ENCODE assay signal across 20 cellular contexts in the genomic region with DNA sequence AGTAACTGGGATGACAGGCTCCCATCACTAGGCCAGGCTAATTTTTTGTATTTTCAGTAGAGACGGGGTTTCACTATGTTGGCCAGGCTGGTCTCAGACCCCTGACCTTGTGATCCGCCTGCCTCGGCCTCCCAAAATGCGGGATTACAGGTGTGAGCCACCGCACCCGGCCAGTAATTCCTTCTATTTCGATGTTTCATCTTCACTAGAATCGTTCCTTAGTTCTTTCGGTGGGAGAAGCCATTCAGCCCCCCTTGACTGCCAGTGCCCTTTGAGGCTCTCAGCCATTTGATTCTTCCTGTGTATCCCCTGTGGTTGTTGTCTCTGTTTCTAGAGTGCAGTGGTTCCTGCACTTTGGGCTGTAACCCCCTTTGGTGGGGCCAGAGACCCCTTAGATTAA.
A peak's percentile ranks its signal among the peaks of the same experiment; 100 is the strongest.
DNase-seq lines count a peak whose midpoint lies in the region; ATAC-seq, FAIRE-seq and TF ChIP-seq lines count a peak whose summit lies in the region.
"Had no signal": no experiment of that assay in that cellular context is flagged by ENCODE, and none has a peak within 500 bp of the region (broad histone marks: within the 10 kb centered on the region; RNA-seq: fewer than 3 reads in every experiment).

No MANE protein-coding gene starts in this region.

- H3K14ac ChIP-seq in IMR-90 (replicated peaks; ENCODE audit: low read depth, low read length): 0 out of 2 replicates have a peak overlapping the region, but pooled peaks have one; percentile 18
- H3K14ac ChIP-seq in neuronal stem cell (ENCODE audit: low read length): no peak overlapping the region

- no peak overlapping the region for H2AK9ac ChIP-seq in IMR-90 (replicated peaks; ENCODE audit: low read depth, low read length, poor library complexity)

- H2BK5ac ChIP-seq in IMR-90 (ENCODE audit: low read depth, low read length, poor library complexity, severe bottlenecking) (peak overlapping the region; percentile 44), neuronal stem cell (ENCODE audit: low read length) (no peak overlapping the region)

- no peaks in the 10 kb centered on the region for H3K27me3 ChIP-seq in IMR-90 (ENCODE audit: control insufficient read depth, insufficient read depth, low read length)
- no peaks in the 10 kb centered on the region for H3K27me3 ChIP-seq in astrocyte (ENCODE audit: insufficient read depth, low read length)
- H3K27me3 ChIP-seq in neuronal stem cell (ENCODE audit: control insufficient read depth in 3 of 3, insufficient read depth in 3 of 3, low read depth in 1 of 3, low read length in 3 of 3): no peaks in the 10 kb centered on the region
- H3K27me3 ChIP-seq: BE2C, right lobe of liver had no signal

- TF ChIP-seq POLR2A in IMR-90 (IDR thresholded peaks at IDR 0.05; ENCODE audit: low read depth, low read length): no peak

- H3K4me2 ChIP-seq in IMR-90 (ENCODE audit: low read depth, low read length) (no peak overlapping the region), astrocyte (ENCODE audit: low read length) (peak overlapping the region; percentile 80), neuronal stem cell (ENCODE audit: insufficient read depth, low read length, poor library complexity, severe bottlenecking) (no peak overlapping the region)

- CTCF ChIA-PET in IMR-90 (lab: Yijun Ruan, JAX): no interaction called here

- H2AFZ ChIP-seq in IMR-90 (replicated peaks; ENCODE audit: low read length, poor library complexity) (no peak overlapping the region), astrocyte (ENCODE audit: low read depth, low read length) (no peak overlapping the region), neuronal stem cell (ENCODE audit: low read length) (no peak overlapping the region)

- H3K9me3 Mint-ChIP-seq in CD14-positive monocyte (no peaks in the 10 kb centered on the region), astrocyte (ENCODE audit: unreplicated experiment) (no peaks in the 10 kb centered on the region)

- no peak overlapping the region for H3K56ac ChIP-seq in IMR-90 (ENCODE audit: extremely low read depth, insufficient read depth, low read length)

- H4K91ac ChIP-seq in IMR-90 (ENCODE audit: insufficient read depth, low read depth, low read length) (peak overlapping the region; percentile 55; the same call in 1 of the 2 replicates), neuronal stem cell (ENCODE audit: low read depth, low read length, poor library complexity) (no peak overlapping the region)

- H4K8ac ChIP-seq in IMR-90 (ENCODE audit: low read depth in 2 of 2, low read length in 2 of 2) (peak overlapping the region in 1 of 2 experiments; percentile 55; a peak in 2 of 4 replicates), neuronal stem cell (ENCODE audit: low read depth, low read length) (no peak overlapping the region)

- TF ChIP-seq CTCF in CD14-positive monocyte (IDR thresholded peaks at IDR 0.05): no peak
- TF ChIP-seq CTCF in IMR-90 (conservative IDR thresholded peaks at IDR 0.05; ENCODE audit: low read depth, low read length): no peak
- TF ChIP-seq CTCF in astrocyte (IDR thresholded peaks at IDR 0.05; ENCODE audit: insufficient read depth, low read depth, low read length): no peak

- no peak overlapping the region for H2BK15ac ChIP-seq in IMR-90 (ENCODE audit: low read depth, low read length)
- H2BK15ac ChIP-seq in neuronal stem cell (ENCODE audit: low read length): no peak overlapping the region

- H3K27ac Mint-ChIP-seq in CD14-positive monocyte (peak overlapping the region in 6 of 7 donors; percentile 51 to 94 (median 70)), astrocyte (ENCODE audit: unreplicated experiment) (peak overlapping the region; percentile 92)

- dilution Hi-C loops in IMR-90 (cut with HindIII; ENCODE audit: low sequenced_read_pairs, unreplicated experiment): no loop called here

- H3K4me3 ChIP-seq in IMR-90 (ENCODE audit: insufficient read depth, low read depth, low read length) (no peak overlapping the region), astrocyte (ENCODE audit: insufficient read depth, low read depth, low read length) (no peak overlapping the region), neuronal stem cell (ENCODE audit: low read length in 2 of 2) (no peak overlapping the region)
- H3K4me3 ChIP-seq: right lobe of liver had no signal

- peaks cover 17% of the 10 kb centered on the region for H3K79me2 ChIP-seq in astrocyte (ENCODE audit: insufficient read depth, low read length)

- DNase-seq in CD14-positive monocyte (ENCODE audit: low spot score) (no peak), IMR-90 (no peak), astrocyte (ENCODE audit: low read depth) (no peak), neuronal stem cell (ENCODE audit: low spot score) (no peak)
- no peak for DNase-seq in stimulated activated CD4-positive, alpha-beta T cell treated with anti-CD3 and anti-CD28 coated beads, Interleukin-1b, Interleukin-23, amount 100 ng/mL, for 48 hours
- DNase-seq: activated CD4-positive, alpha-beta T cell treated with anti-CD3 and anti-CD28 coated beads for 4 hours; activated T-cell treated with anti-CD3 and anti-CD28 coated beads, Interleukin-2, amount 50 U/mL, for 4 hours; BE2C; caudate nucleus; DMS 273 treated with DMSO at 0.1 percent for 48 hours; effector CD4-positive, alpha-beta T cell; GF-D8; Karpas-422; NCI-H1048; NCI-H526; right lobe of liver; SHP77 treated with DMSO at 0.1 percent for 48 hours had no signal

- H2AK5ac ChIP-seq in IMR-90 (ENCODE audit: low read depth, low read length) (peak overlapping the region; percentile 60; the same call in 1 of the 2 replicates), neuronal stem cell (ENCODE audit: low read depth, low read length) (no peak overlapping the region)

- H3K36me3 ChIP-seq in IMR-90 (ENCODE audit: control insufficient read depth, insufficient read depth, low read length) (0 out of 2 replicates have a peak, but pooled peaks cover 1% of the 10 kb centered on the region), astrocyte (ENCODE audit: insufficient read depth, low read length) (no peaks in the 10 kb centered on the region), neuronal stem cell (replicated peaks in 1 of 2; ENCODE audit: control insufficient read depth in 2 of 2, insufficient read depth in 2 of 2, low read length in 2 of 2) (no peaks in the 10 kb centered on the region)
- H3K36me3 ChIP-seq: BE2C, right lobe of liver had no signal

- in situ Hi-C loops in IMR-90 (cut with MboI; ENCODE audit: low sequenced_read_pairs): no loop called here

- BruUV-seq in IMR-90 (replicated peaks; lab: Mats Ljungman, UMichigan): no TSS peak

- H3K79me1 ChIP-seq in IMR-90 (ENCODE audit: low read depth in 1 of 2, low read length in 2 of 2): peaks cover 14 to 60% of the 10 kb centered on the region in 2 experiments
- no peaks in the 10 kb centered on the region for H3K79me1 ChIP-seq in neuronal stem cell (ENCODE audit: low read depth, low read length)

- H3K23ac ChIP-seq in IMR-90 (ENCODE audit: low read depth, low read length): 0 out of 2 replicates have a peak overlapping the region, but pooled peaks have one; percentile 15
- no peak overlapping the region for H3K23ac ChIP-seq in neuronal stem cell (ENCODE audit: low read depth, low read length, poor library complexity)

- H4K5ac ChIP-seq in IMR-90 (ENCODE audit: low read depth, low read length): peak overlapping the region; percentile 20; the same call in 1 of the 2 replicates

- WGBS in IMR-90 (ENCODE audit: extremely low coverage in 2 of 2, insufficient read length in 1 of 2), 2 experiments: 94% methylated on average over 7 of the region's 9 CpGs; no CpG with 5 or more reads in 1 of the 2 experiments
- no CpG with 5 or more reads among the region's 9 CpGs for WGBS in neuronal stem cell (ENCODE audit: extremely low coverage in 2 of 2, insufficient read length in 2 of 2, insufficient replicate concordance in 1 of 2), 2 donors

- H3K27me3 Mint-ChIP-seq in CD14-positive monocyte (ENCODE audit: low read depth in 3 of 3): peaks cover 0 to 3% (median 0%) of the 10 kb centered on the region in 3 donors
- no peaks in the 10 kb centered on the region for H3K27me3 Mint-ChIP-seq in astrocyte (ENCODE audit: low read depth, unreplicated experiment)

- no peak overlapping the region for H2BK12ac ChIP-seq in neuronal stem cell (ENCODE audit: low read length)

- POLR2A ChIA-PET in IMR-90 (lab: Charles Lee; ENCODE audit: unreplicated experiment): no interaction called here

- H3K18ac ChIP-seq in IMR-90 (ENCODE audit: low read depth, low read length): peak overlapping the region; percentile 55
- H3K18ac ChIP-seq in neuronal stem cell (ENCODE audit: low read length): peak overlapping the region; percentile 60

- no peak for ATAC-seq in IMR-90 (ENCODE audit: low read depth)
- no peak for ATAC-seq in GM18858 (IDR thresholded peaks at IDR 0.05; ENCODE audit: unreplicated experiment)
- no peak for ATAC-seq in GM18502 (IDR thresholded peaks at IDR 0.05; ENCODE audit: poor library complexity, unreplicated experiment)
- ATAC-seq: activated T-cell treated with anti-CD3 and anti-CD28 coated beads, Interleukin-2, amount 50 U/mL, for 4 hours; left lobe of liver; right lobe of liver had no signal

- peaks cover 39 to 45% of the 10 kb centered on the region in 2 donors for H3K36me3 Mint-ChIP-seq in CD14-positive monocyte
- H3K36me3 Mint-ChIP-seq in astrocyte (ENCODE audit: low read depth, unreplicated experiment): peaks cover 11% of the 10 kb centered on the region

- H2BK120ac ChIP-seq in IMR-90 (ENCODE audit: low read depth, low read length) (peak overlapping the region; percentile 59; the same call in 1 of the 2 replicates), neuronal stem cell (ENCODE audit: low read depth, low read length) (no peak overlapping the region)

- H3K27ac ChIP-seq in IMR-90 (ENCODE audit: insufficient read depth, low read length): peak overlapping the region; percentile 44; the same call in 1 of the 2 replicates
- peak overlapping the region; percentile 88 for H3K27ac ChIP-seq in astrocyte (ENCODE audit: low read depth, low read length)
- H3K27ac ChIP-seq in neuronal stem cell (replicated peaks; ENCODE audit: low read length): peak overlapping the region; percentile 79
- H3K27ac ChIP-seq: right lobe of liver had no signal

- H3K4ac ChIP-seq in IMR-90 (ENCODE audit: low read depth, low read length): peak overlapping the region; percentile 50
- no peak overlapping the region for H3K4ac ChIP-seq in neuronal stem cell (ENCODE audit: low read length)

- H3K9ac ChIP-seq in IMR-90 (ENCODE audit: low read depth, low read length) (no peak overlapping the region), astrocyte (ENCODE audit: low read length) (peak overlapping the region; percentile 75), neuronal stem cell (ENCODE audit: low read depth, low read length, poor library complexity) (no peak overlapping the region)

- TF ChIP-seq RAD21 in IMR-90 (IDR thresholded peaks at IDR 0.05; ENCODE audit: low read length): no peak

- H3K9me3 ChIP-seq in IMR-90 (ENCODE audit: control insufficient read depth, insufficient read depth, low read length) (no peaks in the 10 kb centered on the region), astrocyte (ENCODE audit: insufficient read depth, low read depth, low read length) (no peaks in the 10 kb centered on the region), neuronal stem cell (replicated peaks in 1 of 2; ENCODE audit: control insufficient read depth in 2 of 2, insufficient read depth in 1 of 2, low read depth in 1 of 2, low read length in 2 of 2) (no peaks in the 10 kb centered on the region)
- H3K9me3 ChIP-seq: BE2C, right lobe of liver had no signal

- peaks cover 22% of the 10 kb centered on the region for H3K9me1 ChIP-seq in IMR-90 (ENCODE audit: insufficient read depth, low read length)

- peak overlapping the region; percentile 65 for H2BK20ac ChIP-seq in IMR-90 (ENCODE audit: low read depth, low read length)

- H3K4me1 Mint-ChIP-seq in CD14-positive monocyte (peaks cover 29% of the 10 kb centered on the region), astrocyte (ENCODE audit: low read depth, unreplicated experiment) (peaks cover 46% of the 10 kb centered on the region)

- peaks cover 27% of the 10 kb centered on the region for H3K4me1 ChIP-seq in IMR-90 (ENCODE audit: control insufficient read depth, insufficient read depth, low read length)
- H3K4me1 ChIP-seq in astrocyte (ENCODE audit: insufficient read depth, low read length): peaks cover 40% of the 10 kb centered on the region
- H3K4me1 ChIP-seq in neuronal stem cell (ENCODE audit: control insufficient read depth in 2 of 2, insufficient read depth in 1 of 2, low read depth in 1 of 2, low read length in 2 of 2): peaks cover 33 to 46% of the 10 kb centered on the region in 2 donors
- H3K4me1 ChIP-seq: BE2C, right lobe of liver had no signal

- no peak overlapping the region for H3K4me3 Mint-ChIP-seq in CD14-positive monocyte
- H3K4me3 Mint-ChIP-seq in astrocyte (ENCODE audit: unreplicated experiment): no peak overlapping the region

- intact Hi-C loops in CD14-positive monocyte (cut with micrococcal nuclease): no loop called here
- intact Hi-C loops in IMR-90 (cut with micrococcal nuclease): no loop called here

- no peak for FAIRE-seq in astrocyte (lab: Jason Lieb, UNC)

- H4K20me1 ChIP-seq in IMR-90 (ENCODE audit: insufficient read depth, low read length) (no peaks in the 10 kb centered on the region), astrocyte (ENCODE audit: insufficient read depth, low read length) (peaks cover 5% of the 10 kb centered on the region)
